ENCODE assay signal across 8 cellular contexts in the genomic region with DNA sequence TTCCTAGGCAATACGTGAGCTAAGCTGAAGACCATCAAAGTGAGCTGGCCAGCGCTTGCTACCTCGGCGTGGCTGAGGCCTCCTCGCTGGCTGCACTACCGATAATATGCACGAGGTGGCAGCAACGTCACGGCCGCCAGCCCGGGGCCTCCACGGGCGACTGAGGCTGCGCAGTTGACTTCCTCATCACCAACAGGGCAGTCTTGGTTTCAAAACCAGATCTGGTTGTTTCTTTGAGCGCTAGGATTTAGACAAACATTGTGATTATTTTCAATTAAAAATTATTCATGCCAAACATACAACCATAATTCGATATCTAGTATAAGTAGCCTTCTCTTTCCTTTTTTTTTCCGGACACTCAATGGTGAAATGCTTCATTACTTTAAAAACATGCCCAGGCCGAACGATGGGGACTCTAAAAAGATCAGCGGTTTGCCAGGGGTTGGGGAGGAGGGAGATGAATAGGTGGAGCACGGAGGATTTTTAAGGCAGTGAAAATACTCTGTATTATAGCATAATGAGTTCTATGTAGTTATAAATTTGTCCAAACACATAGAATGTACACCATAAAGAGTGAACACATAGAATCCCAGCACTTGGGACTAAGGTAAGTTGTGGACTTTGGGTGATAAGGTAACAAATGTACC. TPM values are rescaled to one million over a fixed set of nuclear protein-coding genes. Genes with fewer than 3 reads are reported as not detected.
DNase-seq lines count a peak whose midpoint lies in the region; ATAC-seq and TF ChIP-seq lines count a peak whose summit lies in the region.

No MANE protein-coding gene starts in this region.

- H3K27me3 ChIP-seq in dorsolateral prefrontal cortex, result peaks cover 0 to 5% (median 0%) of the 10 kb centered on the region in 45 donors

- peak overlapping the region in 23 of 59 donors; percentile 3 to 44 (median 28) for H3K4me3 ChIP-seq in dorsolateral prefrontal cortex

- intact Hi-C loops in dorsolateral prefrontal cortex (cut with DNase I), result loop anchor here (2.0 to 10.0 kb wide), 3 partner anchors 531 to 891 kb away; partner anchors contain the start of gene DLX2 (in 1 of the 2)

- peak overlapping the region in 1 of 59 donors; percentile 12 for H3K27ac ChIP-seq in dorsolateral prefrontal cortex

- peak; percentile 65 to 99 (median 95) for TF ChIP-seq CTCF in dorsolateral prefrontal cortex (IDR thresholded peaks at IDR 0.05 in 54 of 56, conservative IDR thresholded peaks at IDR 0.05 in 2 of 56; ENCODE audit: low read depth in 1 of 56, partially characterized antibody in 56 of 56)

- ATAC-seq in GM18867 (IDR thresholded peaks at IDR 0.05; ENCODE audit: unreplicated experiment), result peak; percentile 96
- peak; percentile 84 for ATAC-seq in HG03139 (IDR thresholded peaks at IDR 0.05; ENCODE audit: unreplicated experiment)

- DNase-seq in AG08396 (ENCODE audit: low spot score), result peak; percentile 94
- peak; percentile 77 for DNase-seq in NCI-H510A treated with DMSO at 0.1 percent for 48 hours (lab: John Stamatoyannopoulos, UW)
- peak; percentile 72 to 75 for DNase-seq in activated CD4-positive, alpha-beta T cell treated with anti-CD3 and anti-CD28 coated beads, Interleukin-2, amount 50 U/mL, for 4 hours
- DNase-seq in dorsolateral prefrontal cortex, result peak; percentile 35 to 80 (median 64)
- peak; percentile 79 for DNase-seq in medulla oblongata (ENCODE audit: extremely low spot score)
- DNase-seq in stimulated activated CD8-positive, alpha-beta memory T cell treated with anti-CD3 and anti-CD28 coated beads, Interleukin-15, amount 100 ng/mL, for 1 hour (ENCODE audit: low read depth), result peak; percentile 63

RNA-seq across cellular contexts. Expression of gene CYBRD1, which starts 52.0 kb away (rescaled TPM):
- 100 to 1,000 TPM in 1 of 120 experiments, 10 to 100 TPM in 119; 14.0 to 100 (median 38.9) TPM for total RNA-seq in dorsolateral prefrontal cortex
